In genomic region chr6:44219053-44219814, GRCh38 we compare ENCODE assay signal across 8 cellular contexts. TPM values are rescaled to one million over a fixed set of nuclear protein-coding genes. Genes with fewer than 3 reads are reported as not detected.
DNase-seq lines count a peak whose midpoint lies in the region; ATAC-seq and TF ChIP-seq lines count a peak whose summit lies in the region.

No MANE protein-coding gene starts in this region.

- peak overlapping the region; percentile 95 for H3K4me2 ChIP-seq in hepatocyte

- peak overlapping the region; percentile 95 to 99 for H3K27ac ChIP-seq in ascending aorta
- peak overlapping the region; percentile 48 for H3K27ac ChIP-seq in hepatocyte
- peak overlapping the region; percentile 87 for H3K27ac ChIP-seq in psoas muscle

- ATAC-seq in GM18502 (IDR thresholded peaks at IDR 0.05; ENCODE audit: poor library complexity, unreplicated experiment) (peak; percentile 51), HG02943 (IDR thresholded peaks at IDR 0.05; ENCODE audit: low read depth, unreplicated experiment) (peak; percentile 57), psoas muscle (peak; percentile 33 to 51 (median 42))

- H3K4me3 ChIP-seq in BE2C (ENCODE audit: low read depth, low read length) (peak overlapping the region; percentile 56), ascending aorta (peak overlapping the region; percentile 69 to 90), hepatocyte (peak overlapping the region; percentile 54), psoas muscle (peak overlapping the region; percentile 61)

- peak overlapping the region; percentile 38 for H2AFZ ChIP-seq in hepatocyte

- TF ChIP-seq CTCF in BE2C (IDR thresholded peaks at IDR 0.05; ENCODE audit: low read depth, low read length) = no peak
- no peak for TF ChIP-seq CTCF in ascending aorta (IDR thresholded peaks at IDR 0.05)
- TF ChIP-seq CTCF in hepatocyte (IDR thresholded peaks at IDR 0.05; ENCODE audit: poor library complexity) = no peak
- TF ChIP-seq CTCF in psoas muscle (IDR thresholded peaks at IDR 0.05) = no peak

- WGBS in hepatocyte (ENCODE audit: low lambda C conversion rate, missing lambda C conversion rate) = 4% methylated on average over 44 of the region's 45 CpGs
- 8 to 12% (median 9%) methylated on average over 21 to 45 of the region's 45 CpGs for WGBS in psoas muscle, 3 donors

- no peaks in the 10 kb centered on the region for H3K27me3 ChIP-seq in BE2C
- no peaks in the 10 kb centered on the region for H3K27me3 ChIP-seq in ascending aorta
- no peaks in the 10 kb centered on the region for H3K27me3 ChIP-seq in hepatocyte
- H3K27me3 ChIP-seq in psoas muscle (ENCODE audit: insufficient read depth in 3 of 3, low read length in 2 of 3) = no peaks in the 10 kb centered on the region

- H3K4me1 ChIP-seq in BE2C = peaks cover 29% of the 10 kb centered on the region
- H3K4me1 ChIP-seq in ascending aorta = peaks cover 24 to 48% of the 10 kb centered on the region in 2 donors
- H3K4me1 ChIP-seq in hepatocyte (ENCODE audit: insufficient read depth) = peaks cover 35% of the 10 kb centered on the region
- H3K4me1 ChIP-seq in psoas muscle = peaks cover 45% of the 10 kb centered on the region

- intact Hi-C loops in ascending aorta (cut with DNase I) (loop anchor here (2.0 kb wide), 1 partner anchor 18 kb away; no protein-coding TSS in a partner anchor), psoas muscle (cut with DNase I) (loop anchor here in 1 of 2 donors (5.0 kb wide), 2 partner anchors 37 to 117 kb away; no protein-coding TSS in a partner anchor)

- no peaks in the 10 kb centered on the region for H4K20me1 ChIP-seq in hepatocyte (ENCODE audit: insufficient read depth, poor library complexity, severe bottlenecking)

- DNase-seq in BE2C (peak; percentile 91), NCI-H526 treated with DMSO at 0.1 percent for 48 hours (lab: John Stamatoyannopoulos, UW) (peak; percentile 94), ascending aorta (ENCODE audit: low spot score in 2 of 2) (peak; percentile 56 to 94), hepatocyte (ENCODE audit: low spot score) (peak; percentile 91), psoas muscle (peak; percentile 87 to 90), middle frontal gyrus (ENCODE audit: extremely low spot score, low spot score) (no peak)

- H3K9me3 ChIP-seq in BE2C (no peaks in the 10 kb centered on the region), ascending aorta (no peaks in the 10 kb centered on the region), hepatocyte (ENCODE audit: low read depth) (no peaks in the 10 kb centered on the region), psoas muscle (no peaks in the 10 kb centered on the region)

- H3K36me3 ChIP-seq in BE2C (no peaks in the 10 kb centered on the region), ascending aorta (no peaks in the 10 kb centered on the region), hepatocyte (replicated peaks; ENCODE audit: insufficient read depth, low read depth) (no peaks in the 10 kb centered on the region), psoas muscle (ENCODE audit: insufficient read depth in 1 of 2, low read depth in 1 of 2) (no peaks in the 10 kb centered on the region)

- peaks cover 3% of the 10 kb centered on the region for H3K79me2 ChIP-seq in hepatocyte

- no peaks in the 10 kb centered on the region for H3K9me2 ChIP-seq in hepatocyte (replicated peaks; ENCODE audit: insufficient read depth)

RNA-seq across cellular contexts. Expression of gene MYMX, which starts 2.5 kb away (rescaled TPM):
- polyA plus RNA-seq in BE2C (2012; ENCODE audit: insufficient read depth, insufficient read length, low read depth) = 5.1 TPM
- total RNA-seq in ascending aorta (13.9 TPM), hepatocyte (not detected in 2 replicates), psoas muscle (under 1 TPM in 3 of 4 donors, not detected in 1; 0.34 to 0.54 (median 0.36) TPM)
- polyA plus RNA-seq in hepatocyte (2.0 TPM in 1 of 2 replicates, not detected in the other), psoas muscle (under 1 TPM in 2 of 3 donors, not detected in 1; 0.09 to 0.61 TPM)

RNA-seq across cellular contexts. Expression of gene SLC29A1, which starts 4.2 kb away (rescaled TPM):
- polyA plus RNA-seq in BE2C (2012; ENCODE audit: insufficient read depth, insufficient read length, low read depth) = 184 TPM
- 224 TPM for total RNA-seq in ascending aorta
- total RNA-seq in hepatocyte = 23.3 and 32.4 TPM in 2 replicates
- 28.5 and 30.8 TPM in 2 replicates for polyA plus RNA-seq in hepatocyte
- 10 to 100 TPM; 29.6 to 80.7 (median 41.6) TPM for total RNA-seq in psoas muscle
- 10 to 100 TPM; 29.1 to 39.7 (median 39.1) TPM for polyA plus RNA-seq in psoas muscle

RNA-seq across cellular contexts. Expression of gene HSP90AB1, which starts 27.7 kb away (rescaled TPM):
- polyA plus RNA-seq in BE2C (2012; ENCODE audit: insufficient read depth, insufficient read length, low read depth) = 666 TPM
- total RNA-seq in ascending aorta = 354 TPM
- total RNA-seq in hepatocyte = 884 and 891 TPM in 2 replicates
- 422 and 440 TPM in 2 replicates for polyA plus RNA-seq in hepatocyte
- 1,000 to 10,000 TPM; 1,150 to 1,595 (median 1,339) TPM for total RNA-seq in psoas muscle
- 1,000 to 10,000 TPM in 2 of 3 donors, 100 to 1,000 TPM in 1; 743 to 1,128 (median 1,033) TPM for polyA plus RNA-seq in psoas muscle

RNA-seq across cellular contexts. Expression of gene SLC35B2, which starts 38.1 kb away (rescaled TPM):
- 111 TPM for polyA plus RNA-seq in BE2C (2012; ENCODE audit: insufficient read depth, insufficient read length, low read depth)
- total RNA-seq in ascending aorta = 9.9 TPM
- 73.0 and 74.1 TPM in 2 replicates for total RNA-seq in hepatocyte
- polyA plus RNA-seq in hepatocyte = 92.9 and 104 TPM in 2 replicates
- 10 to 100 TPM; 10.9 to 23.3 (median 18.0) TPM for total RNA-seq in psoas muscle
- 10 to 100 TPM; 16.0 to 23.6 (median 20.8) TPM for polyA plus RNA-seq in psoas muscle

RNA-seq across cellular contexts. Expression of gene NFKBIE, which starts 46.1 kb away (rescaled TPM):
- 26.2 TPM for polyA plus RNA-seq in BE2C (2012; ENCODE audit: insufficient read depth, insufficient read length, low read depth)
- total RNA-seq in ascending aorta (1.9 TPM), hepatocyte (13.2 and 16.7 TPM in 2 replicates), psoas muscle (1 to 10 TPM; 2.1 to 5.0 (median 3.0) TPM)
- polyA plus RNA-seq in hepatocyte (9.6 and 14.0 TPM in 2 replicates), psoas muscle (1 to 10 TPM; 2.8 to 5.2 (median 4.0) TPM)
